Comparison of ENCODE assay signal across 8 cellular contexts in the genomic region with DNA sequence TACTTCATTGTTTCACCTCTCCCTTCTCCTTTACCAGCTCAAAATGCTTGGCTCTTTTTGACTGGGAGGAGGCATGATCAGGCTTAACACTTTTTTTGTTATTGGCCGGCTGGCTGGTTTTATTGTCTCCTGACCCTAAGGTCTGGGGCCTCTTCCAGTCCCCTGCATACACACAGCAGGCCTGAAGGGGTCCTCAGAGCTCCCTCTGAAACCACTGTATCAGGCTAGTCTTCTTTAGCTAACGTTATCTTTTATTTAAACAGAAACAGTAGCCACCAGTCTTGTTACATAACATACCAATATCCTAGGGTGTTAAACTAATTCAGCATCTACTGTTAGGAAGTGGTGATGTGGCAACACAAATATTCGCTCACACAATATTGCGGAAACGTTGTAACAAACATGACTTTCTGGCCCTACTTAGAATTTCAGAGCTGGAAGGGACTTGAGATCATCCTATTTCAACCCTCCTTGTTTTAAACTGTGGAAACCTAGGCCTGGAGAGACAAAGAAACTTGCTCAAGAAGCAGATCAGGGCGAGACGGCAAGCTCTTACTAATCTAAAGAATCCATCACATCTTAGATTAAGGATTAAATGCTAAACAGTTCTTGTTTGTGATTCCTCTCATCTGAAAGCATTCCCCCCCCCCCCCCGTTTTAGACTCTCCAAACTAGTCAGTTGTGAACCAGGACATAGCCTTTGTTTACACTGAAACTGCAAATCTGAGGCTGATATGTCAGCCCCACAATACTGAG. TPM values are rescaled to one million over a fixed set of nuclear protein-coding genes. Genes with fewer than 3 reads are reported as not detected.
DNase-seq lines count a peak whose midpoint lies in the region; ATAC-seq, FAIRE-seq and TF ChIP-seq lines count a peak whose summit lies in the region.

No MANE protein-coding gene starts in this region.

- BruUV-seq in endothelial cell of umbilical vein (replicated peaks; lab: Mats Ljungman, UMichigan) = no TSS peak

- TF ChIP-seq CTCF in DND-41 (IDR thresholded peaks at IDR 0.05; ENCODE audit: borderline replicate concordance, extremely low read depth, low read length, poor library complexity, severe bottlenecking) = peak; percentile 72
- peak; percentile 80 for TF ChIP-seq CTCF in endothelial cell of umbilical vein (IDR thresholded peaks at IDR 0.05; ENCODE audit: extremely low read depth in 1 of 2, insufficient read depth in 1 of 2, low read depth in 1 of 2, low read length in 2 of 2)
- TF ChIP-seq CTCF in stomach (IDR thresholded peaks at IDR 0.05) = peak in 5 of 7 experiments; percentile 66 to 88 (median 79)

- no peaks in the 10 kb centered on the region for H3K36me3 ChIP-seq in DND-41 (ENCODE audit: insufficient read depth, low read length)
- H3K36me3 ChIP-seq in endothelial cell of umbilical vein (ENCODE audit: control insufficient read depth in 2 of 2, extremely low read depth in 1 of 2, insufficient read depth in 2 of 2, low read length in 2 of 2) = no peaks in the 10 kb centered on the region
- H3K36me3 ChIP-seq in mesendoderm (ENCODE audit: control insufficient read depth, insufficient read depth, low read length) = no peaks in the 10 kb centered on the region
- H3K36me3 ChIP-seq in stomach = no peaks in the 10 kb centered on the region

- peak overlapping the region; percentile 78 for H3K18ac ChIP-seq in mesendoderm (ENCODE audit: low read length)

- CTCF ChIA-PET in endothelial cell of umbilical vein (lab: Charles Lee) = interaction anchor here (0.6 to 4.5 kb wide), 40 partner anchors 9 to 619 kb away, joined by 3 to 147 read pairs (median 5); partner anchors contain the start of genes CLTC and DHX40

- no peaks in the 10 kb centered on the region for H3K79me1 ChIP-seq in mesendoderm (ENCODE audit: low read length)

- TF ChIP-seq POLR2A in endothelial cell of umbilical vein (IDR thresholded peaks at IDR 0.05; ENCODE audit: low read depth, low read length) (no peak), stomach (IDR thresholded peaks at IDR 0.05) (no peak)

- no peak overlapping the region for H4K5ac ChIP-seq in mesendoderm (ENCODE audit: low read length)

- no peak overlapping the region for H3K4ac ChIP-seq in mesendoderm (ENCODE audit: low read depth, low read length)

- no peaks in the 10 kb centered on the region for H3K9me1 ChIP-seq in endothelial cell of umbilical vein (replicated peaks; ENCODE audit: control insufficient read depth, extremely low read depth, insufficient read depth, low read length)

- H3K4me1 ChIP-seq in DND-41 (ENCODE audit: insufficient read depth, low read length) (peaks cover 19% of the 10 kb centered on the region), endothelial cell of umbilical vein (ENCODE audit: control insufficient read depth, extremely low read depth, insufficient read depth, low read length) (peaks cover 50% of the 10 kb centered on the region), mesendoderm (ENCODE audit: control insufficient read depth, low read depth, low read length) (peaks cover 18% of the 10 kb centered on the region), stomach (peaks cover 35 to 64% (median 52%) of the 10 kb centered on the region in 4 donors)

- H3K27me3 ChIP-seq in DND-41 (ENCODE audit: insufficient read depth, low read length, poor library complexity) (peaks cover 29% of the 10 kb centered on the region), endothelial cell of umbilical vein (ENCODE audit: control insufficient read depth in 2 of 2, insufficient read depth in 2 of 2, low read length in 2 of 2) (no peaks in the 10 kb centered on the region), mesendoderm (ENCODE audit: insufficient read depth, low read length, poor library complexity) (no peaks in the 10 kb centered on the region), stomach (no peaks in the 10 kb centered on the region)

- H3K27ac ChIP-seq in DND-41 (ENCODE audit: low read length) (no peak overlapping the region), endothelial cell of umbilical vein (ENCODE audit: insufficient read depth, low read depth, low read length) (peak overlapping the region; percentile 69), mesendoderm (ENCODE audit: low read depth, low read length) (peak overlapping the region; percentile 82), stomach (peak overlapping the region; percentile 89 to 99 (median 96))

- peak overlapping the region; percentile 12 for H2BK5ac ChIP-seq in mesendoderm (ENCODE audit: low read length)

- POLR2A ChIA-PET in endothelial cell of umbilical vein (lab: Charles Lee) = interaction anchor here (0.5 to 1.9 kb wide), 8 partner anchors 10 to 290 kb away, joined by 3 to 9 read pairs (median 4); partner anchors contain the start of gene CLTC

- no peak overlapping the region for H2BK120ac ChIP-seq in mesendoderm (ENCODE audit: low read depth, low read length)

- H4K20me1 ChIP-seq in DND-41 (ENCODE audit: insufficient read depth, low read length) (peaks cover 13% of the 10 kb centered on the region), endothelial cell of umbilical vein (replicated peaks; ENCODE audit: control insufficient read depth, extremely low read depth, insufficient read depth, low read length) (no peaks in the 10 kb centered on the region)

- H3K23ac ChIP-seq in mesendoderm (ENCODE audit: low read length) = no peak overlapping the region

- dilution Hi-C loops in endothelial cell of umbilical vein (cut with MboI; ENCODE audit: extremely low pct_ligation_motif_present, low sequenced_read_pairs) = loop anchor here (25.0 kb wide), 1 partner anchor 108 kb away; no protein-coding TSS in a partner anchor

- H3K79me2 ChIP-seq in DND-41 (ENCODE audit: insufficient read depth, low read length) = no peaks in the 10 kb centered on the region
- peaks cover 24% of the 10 kb centered on the region for H3K79me2 ChIP-seq in endothelial cell of umbilical vein (ENCODE audit: control insufficient read depth, insufficient read depth, low read length)
- H3K79me2 ChIP-seq in mesendoderm (ENCODE audit: control insufficient read depth, insufficient read depth, low read length) = no peaks in the 10 kb centered on the region

- DNase-seq in DND-41 = peak; percentile 19
- peak; percentile 77 for DNase-seq in NCI-H82 treated with DMSO at 0.1 percent for 48 hours (lab: John Stamatoyannopoulos, UW; ENCODE audit: unreplicated experiment)
- peak; percentile 52 for DNase-seq in activated CD8-positive, alpha-beta memory T cell treated with anti-CD3 and anti-CD28 coated beads, Interleukin-2, amount 50 U/mL, for 4 hours
- peak; percentile 96 for DNase-seq in endothelial cell of umbilical vein (ENCODE audit: low read depth, low spot score)
- DNase-seq in mesendoderm = peak; percentile 95
- peak; percentile 66 for DNase-seq in stomach

- no peak overlapping the region for H2AFZ ChIP-seq in DND-41 (ENCODE audit: low read depth, low read length)
- H2AFZ ChIP-seq in endothelial cell of umbilical vein (ENCODE audit: low read depth, low read length) = peak overlapping the region; percentile 0

- H3K4me3 ChIP-seq in DND-41 (ENCODE audit: low read depth in 1 of 2, low read length in 2 of 2) = no peak overlapping the region
- H3K4me3 ChIP-seq in endothelial cell of umbilical vein (replicated peaks in 1 of 3; ENCODE audit: insufficient read depth in 1 of 3, low read depth in 1 of 3, low read length in 3 of 3) = no peak overlapping the region
- no peak overlapping the region for H3K4me3 ChIP-seq in mesendoderm (ENCODE audit: low read length)
- H3K4me3 ChIP-seq in stomach = peak overlapping the region in 1 of 4 donors; percentile 96

- no peak overlapping the region for H2AK5ac ChIP-seq in mesendoderm (ENCODE audit: low read length)

- H4K8ac ChIP-seq in mesendoderm (ENCODE audit: low read depth, low read length) = no peak overlapping the region

- H3K4me2 ChIP-seq in DND-41 (ENCODE audit: insufficient read depth, low read length) = no peak overlapping the region
- H3K4me2 ChIP-seq in endothelial cell of umbilical vein (ENCODE audit: insufficient read depth, low read length) = peak overlapping the region; percentile 35
- H3K4me2 ChIP-seq in mesendoderm (ENCODE audit: low read length) = no peak overlapping the region

- peak overlapping the region; percentile 60 for H2BK15ac ChIP-seq in mesendoderm (replicated peaks; ENCODE audit: low read depth)

- ATAC-seq in DND-41 (ENCODE audit: insufficient read depth, low read depth) (no peak), HG03175 (IDR thresholded peaks at IDR 0.05; ENCODE audit: unreplicated experiment) (peak; percentile 43), GM18498 (IDR thresholded peaks at IDR 0.05; ENCODE audit: unreplicated experiment) (no peak)

- H3K9ac ChIP-seq in DND-41 (ENCODE audit: low read depth, low read length) (no peak overlapping the region), endothelial cell of umbilical vein (replicated peaks; ENCODE audit: extremely low read depth, insufficient read depth, low read length) (peak overlapping the region; percentile 52), mesendoderm (ENCODE audit: low read length) (peak overlapping the region; percentile 30)

- H3K9me3 ChIP-seq in DND-41 (ENCODE audit: insufficient read depth, low read length, severe bottlenecking) = no peaks in the 10 kb centered on the region
- H3K9me3 ChIP-seq in endothelial cell of umbilical vein (replicated peaks; ENCODE audit: control insufficient read depth, insufficient read depth, low read length) = no peaks in the 10 kb centered on the region
- H3K9me3 ChIP-seq in stomach = no peaks in the 10 kb centered on the region

- FAIRE-seq in endothelial cell of umbilical vein (lab: Jason Lieb, UNC) = peak; percentile 94

- WGBS in mesendoderm (ENCODE audit: extremely low coverage, insufficient coverage, low lambda C conversion rate) = no CpG with 5 or more reads among the region's 8 CpGs
- 2 to 10% (median 4%) methylated on average over 8 of the region's 8 CpGs for WGBS in stomach, 5 donors

- peak overlapping the region; percentile 71 for H3K56ac ChIP-seq in mesendoderm (ENCODE audit: low read length)

- TF ChIP-seq EP300 in stomach (IDR thresholded peaks at IDR 0.05) = no peak

- intact Hi-C loops in endothelial cell of umbilical vein (cut with micrococcal nuclease) = loop anchor here (1.0 to 5.0 kb wide), 6 partner anchors 49 to 378 kb away; partner anchors contain the start of genes PTRH2 and VMP1
- intact Hi-C loops in stomach (cut with DNase I; ENCODE audit: low total_unique reads) = no loop called here

RNA-seq across cellular contexts. Expression of gene YPEL2, which starts 1.7 kb away (rescaled TPM):
- 59.5 and 66.8 TPM in 2 replicates for total RNA-seq in endothelial cell of umbilical vein
- polyA plus RNA-seq in endothelial cell of umbilical vein = 29.4 and 36.5 TPM in 2 replicates
- polyA plus RNA-seq in endothelial cell of umbilical vein (2011; cell fraction: cytosol; rRNA removed) = 36.3 and 39.7 TPM in 2 replicates
- 92.6 and 95.6 TPM in 2 replicates for polyA plus RNA-seq in endothelial cell of umbilical vein (2011; cell fraction: nucleus; rRNA removed)
- 22.3 and 25.8 TPM in 2 replicates for polyA plus RNA-seq in endothelial cell of umbilical vein (2012)
- 155 and 163 TPM in 2 replicates for polyA minus RNA-seq in endothelial cell of umbilical vein
- 2.6 TPM for polyA minus RNA-seq in endothelial cell of umbilical vein (2011; cell fraction: cytosol; rRNA and poly(A)+ RNA removed)
- polyA minus RNA-seq in endothelial cell of umbilical vein (2011; cell fraction: nucleus; rRNA and poly(A)+ RNA removed) = 117 and 159 TPM in 2 replicates
- polyA plus RNA-seq in mesendoderm (2013, experiment 1 of 2) = 3.5 TPM
- polyA plus RNA-seq in mesendoderm (2013, experiment 2 of 2) = 2.9 TPM
- total RNA-seq in stomach = 10 to 100 TPM; 22.2 to 60.8 (median 37.8) TPM
- 10 to 100 TPM in 1 of 3 donors, 1 to 10 TPM in 2; 4.4 to 10.4 (median 9.0) TPM for polyA plus RNA-seq in stomach

Comparison
In these comparisons a context has a peak if more than half of its experiments do, and no peak if none do; other contexts are left out.
1. DNase-seq: peak in every context shown above with its lines; median percentile 96 in endothelial cell of umbilical vein; 95 in mesendoderm; 77 in NCI-H82 treated with DMSO at 0.1 percent for 48 hours; 66 in stomach; 52 in activated CD8-positive, alpha-beta memory T cell treated with anti-CD3 and anti-CD28 coated beads, Interleukin-2, amount 50 U/mL, for 4 hours; 19 in DND-41.